ENCODE assay signal across 2 cellular contexts in the genomic region with DNA sequence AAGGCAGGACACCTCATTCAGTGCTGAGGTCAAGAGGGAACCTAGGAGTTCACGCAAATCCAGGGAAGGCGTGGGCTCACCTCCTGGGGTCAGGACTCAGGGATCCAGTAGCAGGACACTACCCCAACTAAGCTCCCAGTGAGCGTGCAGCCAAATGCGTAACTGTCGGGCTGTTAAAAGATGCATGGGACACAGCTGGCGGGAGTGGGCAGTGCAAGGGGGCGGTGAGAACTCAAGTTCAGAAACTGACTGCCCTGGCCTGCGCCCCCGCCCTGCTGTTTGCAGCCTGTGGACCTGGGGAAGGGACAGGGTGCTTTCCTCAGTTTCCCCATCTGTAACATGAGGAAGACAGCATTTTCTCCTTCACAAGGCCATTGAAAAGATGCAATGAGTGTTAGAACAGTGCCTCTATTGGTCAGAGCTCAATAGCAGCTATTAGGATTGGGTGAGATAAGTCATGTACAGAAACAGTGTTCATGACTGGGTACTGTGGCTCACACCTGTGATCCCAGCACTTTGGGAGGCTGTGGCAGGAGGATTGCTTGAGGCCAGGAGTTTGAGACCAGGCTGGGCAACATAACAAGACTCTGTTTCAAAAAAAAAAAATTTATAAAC.
TF ChIP-seq lines count a peak whose summit lies in the region.

No MANE protein-coding gene starts in this region.

TF ChIP-seq in SK-N-SH treated with all-trans-retinoic acid at 6 μM for 48 hours, 23 proteins besides CTCF, POLR2A, EP300 and RAD21 (continued from another document):
- TF ChIP-seq, protein P1, sequence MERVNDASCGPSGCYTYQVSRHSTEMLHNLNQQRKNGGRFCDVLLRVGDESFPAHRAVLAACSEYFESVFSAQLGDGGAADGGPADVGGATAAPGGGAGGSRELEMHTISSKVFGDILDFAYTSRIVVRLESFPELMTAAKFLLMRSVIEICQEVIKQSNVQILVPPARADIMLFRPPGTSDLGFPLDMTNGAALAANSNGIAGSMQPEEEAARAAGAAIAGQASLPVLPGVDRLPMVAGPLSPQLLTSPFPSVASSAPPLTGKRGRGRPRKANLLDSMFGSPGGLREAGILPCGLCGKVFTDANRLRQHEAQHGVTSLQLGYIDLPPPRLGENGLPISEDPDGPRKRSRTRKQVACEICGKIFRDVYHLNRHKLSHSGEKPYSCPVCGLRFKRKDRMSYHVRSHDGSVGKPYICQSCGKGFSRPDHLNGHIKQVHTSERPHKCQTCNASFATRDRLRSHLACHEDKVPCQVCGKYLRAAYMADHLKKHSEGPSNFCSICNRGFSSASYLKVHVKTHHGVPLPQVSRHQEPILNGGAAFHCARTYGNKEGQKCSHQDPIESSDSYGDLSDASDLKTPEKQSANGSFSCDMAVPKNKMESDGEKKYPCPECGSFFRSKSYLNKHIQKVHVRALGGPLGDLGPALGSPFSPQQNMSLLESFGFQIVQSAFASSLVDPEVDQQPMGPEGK (CRISPR knock-in tag; IDR thresholded peaks at IDR 0.05; ENCODE audit: borderline replicate concordance) = no peak
- peak; percentile 46; the same call in 1 of the 2 replicates for TF ChIP-seq ZFP3 (CRISPR knock-in tag; IDR thresholded peaks at IDR 0.05)
- TF ChIP-seq, protein P2, sequence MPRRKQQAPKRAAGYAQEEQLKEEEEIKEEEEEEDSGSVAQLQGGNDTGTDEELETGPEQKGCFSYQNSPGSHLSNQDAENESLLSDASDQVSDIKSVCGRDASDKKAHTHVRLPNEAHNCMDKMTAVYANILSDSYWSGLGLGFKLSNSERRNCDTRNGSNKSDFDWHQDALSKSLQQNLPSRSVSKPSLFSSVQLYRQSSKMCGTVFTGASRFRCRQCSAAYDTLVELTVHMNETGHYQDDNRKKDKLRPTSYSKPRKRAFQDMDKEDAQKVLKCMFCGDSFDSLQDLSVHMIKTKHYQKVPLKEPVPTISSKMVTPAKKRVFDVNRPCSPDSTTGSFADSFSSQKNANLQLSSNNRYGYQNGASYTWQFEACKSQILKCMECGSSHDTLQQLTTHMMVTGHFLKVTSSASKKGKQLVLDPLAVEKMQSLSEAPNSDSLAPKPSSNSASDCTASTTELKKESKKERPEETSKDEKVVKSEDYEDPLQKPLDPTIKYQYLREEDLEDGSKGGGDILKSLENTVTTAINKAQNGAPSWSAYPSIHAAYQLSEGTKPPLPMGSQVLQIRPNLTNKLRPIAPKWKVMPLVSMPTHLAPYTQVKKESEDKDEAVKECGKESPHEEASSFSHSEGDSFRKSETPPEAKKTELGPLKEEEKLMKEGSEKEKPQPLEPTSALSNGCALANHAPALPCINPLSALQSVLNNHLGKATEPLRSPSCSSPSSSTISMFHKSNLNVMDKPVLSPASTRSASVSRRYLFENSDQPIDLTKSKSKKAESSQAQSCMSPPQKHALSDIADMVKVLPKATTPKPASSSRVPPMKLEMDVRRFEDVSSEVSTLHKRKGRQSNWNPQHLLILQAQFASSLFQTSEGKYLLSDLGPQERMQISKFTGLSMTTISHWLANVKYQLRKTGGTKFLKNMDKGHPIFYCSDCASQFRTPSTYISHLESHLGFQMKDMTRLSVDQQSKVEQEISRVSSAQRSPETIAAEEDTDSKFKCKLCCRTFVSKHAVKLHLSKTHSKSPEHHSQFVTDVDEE (CRISPR knock-in tag; IDR thresholded peaks at IDR 0.05) = no peak

TF ChIP-seq in SK-N-SH, 30 proteins besides CTCF, POLR2A, EP300 and RAD21:
- TF ChIP-seq, protein P3, sequence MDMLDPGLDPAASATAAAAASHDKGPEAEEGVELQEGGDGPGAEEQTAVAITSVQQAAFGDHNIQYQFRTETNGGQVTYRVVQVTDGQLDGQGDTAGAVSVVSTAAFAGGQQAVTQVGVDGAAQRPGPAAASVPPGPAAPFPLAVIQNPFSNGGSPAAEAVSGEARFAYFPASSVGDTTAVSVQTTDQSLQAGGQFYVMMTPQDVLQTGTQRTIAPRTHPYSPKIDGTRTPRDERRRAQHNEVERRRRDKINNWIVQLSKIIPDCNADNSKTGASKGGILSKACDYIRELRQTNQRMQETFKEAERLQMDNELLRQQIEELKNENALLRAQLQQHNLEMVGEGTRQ (IDR thresholded peaks at IDR 0.05; ENCODE audit: borderline replicate concordance, low read depth, low read length) = no peak
- TF ChIP-seq GATA2 (CRISPR knock-in tag; IDR thresholded peaks at IDR 0.05) = no peak
